ENCODE assay signal across 13 cellular contexts in the genomic region with DNA sequence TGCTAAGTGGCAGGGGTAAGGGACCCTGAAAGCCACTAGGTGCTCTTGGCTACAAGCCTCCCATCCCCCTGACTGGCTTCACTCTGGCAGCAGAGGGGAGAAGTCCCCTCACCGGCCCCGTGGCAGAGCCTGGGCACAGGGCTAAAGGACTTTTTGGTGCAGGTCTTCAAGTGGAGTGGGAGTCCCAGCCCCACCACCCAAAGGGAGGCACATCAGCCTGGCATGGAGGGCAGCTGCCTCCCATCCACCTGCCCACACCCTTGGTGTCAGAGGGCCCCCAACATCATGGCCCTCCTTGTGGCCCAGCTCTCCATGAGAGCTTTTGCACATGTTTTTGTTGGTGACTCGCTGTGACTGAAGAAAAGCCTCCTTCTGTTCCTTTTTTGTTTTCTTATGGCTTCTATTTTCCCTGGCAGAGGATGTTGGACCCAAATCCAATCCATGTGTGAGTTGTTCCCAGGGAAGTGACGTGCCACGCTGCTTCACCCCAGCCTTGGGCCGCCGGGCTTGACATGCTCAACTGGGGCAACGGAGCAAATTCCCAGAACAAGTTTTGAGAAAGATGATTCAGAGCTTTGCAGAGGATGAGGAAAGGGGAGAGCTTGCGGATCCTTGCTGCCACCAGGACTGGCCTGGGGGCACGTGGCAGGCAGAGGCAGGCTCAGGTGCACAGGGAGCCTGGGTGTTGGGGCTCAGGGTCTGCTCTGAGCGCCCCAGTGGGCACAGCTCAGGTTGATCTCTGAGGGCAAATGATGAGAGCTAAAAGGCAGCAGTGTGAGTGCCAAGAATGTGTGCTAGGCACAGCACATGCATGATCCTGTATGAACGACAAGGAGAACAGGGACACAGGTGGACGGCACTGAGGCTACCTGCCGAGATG. TPM values are rescaled to one million over a fixed set of nuclear protein-coding genes. Genes with fewer than 3 reads are reported as not detected.
DNase-seq lines count a peak whose midpoint lies in the region; ATAC-seq and TF ChIP-seq lines count a peak whose summit lies in the region.
"Had no signal": no experiment of that assay in that cellular context is flagged by ENCODE, and none has a peak within 500 bp of the region (broad histone marks: within the 10 kb centered on the region; RNA-seq: fewer than 3 reads in every experiment).

No MANE protein-coding gene starts in this region.

- no peak for TF ChIP-seq EP300 in esophagus muscularis mucosa (IDR thresholded peaks at IDR 0.05)

- ATAC-seq in HG02610 (IDR thresholded peaks at IDR 0.05; ENCODE audit: unreplicated experiment) = no peak

- no peaks in the 10 kb centered on the region for H3K9me3 Mint-ChIP-seq in neural crest cell

- peaks cover 2% of the 10 kb centered on the region for H3K36me3 Mint-ChIP-seq in neural crest cell (ENCODE audit: low read depth)

- WGBS in esophagus muscularis mucosa = 87% methylated on average over 12 of the region's 14 CpGs

- peak overlapping the region; percentile 81 for H3K4me3 Mint-ChIP-seq in neural crest cell

- peaks cover 22% of the 10 kb centered on the region for H3K4me1 Mint-ChIP-seq in neural crest cell

- DNase-seq in AG09309 (ENCODE audit: low read depth) (peak; percentile 92), OCI-LY7 (ENCODE audit: low spot score) (no peak), esophagus muscularis mucosa (ENCODE audit: extremely low spot score) (no peak), neural crest cell (ENCODE audit: low read depth, low spot score) (no peak), KBM-7 (no peak), HAP-1 (ENCODE audit: low spot score in 2 of 2) (no peak)
- DNase-seq in activated CD4-positive, alpha-beta T cell treated with anti-CD3 and anti-CD28 coated beads for 1 hour = no peak
- DNase-seq: COR-L47, NCI-H82 had no signal

- peak overlapping the region; percentile 71 for H3K4me2 ChIP-seq in OCI-LY7 (ENCODE audit: low read length)

- H2AFZ ChIP-seq in OCI-LY7 (ENCODE audit: low read length) = no peak overlapping the region

- TF ChIP-seq CTCF in AG09309 (IDR thresholded peaks at IDR 0.05; ENCODE audit: control insufficient read depth, insufficient read depth, low read depth, low read length, missing control alignments) = no peak
- no peak for TF ChIP-seq CTCF in OCI-LY7 (conservative IDR thresholded peaks at IDR 0.05; ENCODE audit: low read length)
- TF ChIP-seq CTCF in esophagus muscularis mucosa (IDR thresholded peaks at IDR 0.05) = no peak
- no peak for TF ChIP-seq CTCF in neural crest cell (conservative IDR thresholded peaks at IDR 0.05)

- in situ Hi-C loops in KBM-7 (cut with MboI; ENCODE audit: low pct_unique_long_range_greater_than_20kb, low sequenced_read_pairs) = no loop called here
- in situ Hi-C loops in HAP-1 (cut with MboI; ENCODE audit: low sequenced_read_pairs) = no loop called here

- H3K27me3 ChIP-seq in esophagus muscularis mucosa = no peaks in the 10 kb centered on the region
- no peaks in the 10 kb centered on the region for H3K27me3 ChIP-seq in HAP-1 (ENCODE audit: low read depth)

- H3K36me3 ChIP-seq in OCI-LY7 (ENCODE audit: insufficient read depth, low read length) (no peaks in the 10 kb centered on the region), esophagus muscularis mucosa (peaks cover 0 to 9% (median 2%) of the 10 kb centered on the region in 4 donors), HAP-1 (replicated peaks) (no peaks in the 10 kb centered on the region)
- H3K36me3 ChIP-seq: prostate gland had no signal

- CTCF ChIA-PET in OCI-LY7 (lab: Charles Lee; ENCODE audit: unreplicated experiment) = interaction anchor here (1.0 to 1.4 kb wide), 2 partner anchors 21 kb away, joined by 3 to 25 read pairs; a partner anchor contains a TSS

- POLR2A ChIA-PET in OCI-LY7 (lab: Charles Lee) = interaction anchor here (0.6 to 1.8 kb wide), 6 partner anchors 13 to 380 kb away, joined by 3 to 11 read pairs (median 4); a partner anchor contains a TSS

- TF ChIP-seq POLR2A in esophagus muscularis mucosa (IDR thresholded peaks at IDR 0.05; ENCODE audit: low read depth) = no peak

- intact Hi-C loops in OCI-LY7 (cut with micrococcal nuclease; ENCODE audit: unreplicated experiment) = no loop called here
- intact Hi-C loops in esophagus muscularis mucosa (cut with DNase I) = no loop called here

- H3K4me1 ChIP-seq in OCI-LY7 (ENCODE audit: insufficient read depth, low read length, poor library complexity, severe bottlenecking) (peaks cover 88% of the 10 kb centered on the region), esophagus muscularis mucosa (peaks cover 27 to 64% (median 58%) of the 10 kb centered on the region in 4 donors), HAP-1 (no peaks in the 10 kb centered on the region)
- H3K4me1 ChIP-seq: prostate gland had no signal

- H3K27ac ChIP-seq in OCI-LY7 (ENCODE audit: low read depth, low read length, poor library complexity, severe bottlenecking) = peak overlapping the region; percentile 98
- peak overlapping the region; percentile 78 to 94 (median 90) for H3K27ac ChIP-seq in esophagus muscularis mucosa (replicated peaks in 1 of 4)

- H3K79me2 ChIP-seq in OCI-LY7 (ENCODE audit: insufficient read depth, low read depth, low read length) = no peaks in the 10 kb centered on the region

- no peaks in the 10 kb centered on the region for H3K9me3 ChIP-seq in OCI-LY7 (ENCODE audit: low read length)
- H3K9me3 ChIP-seq in esophagus muscularis mucosa = no peaks in the 10 kb centered on the region
- no peaks in the 10 kb centered on the region for H3K9me3 ChIP-seq in HAP-1
- H3K9me3 ChIP-seq: prostate gland had no signal

- no peaks in the 10 kb centered on the region for H3K9me2 ChIP-seq in OCI-LY7 (ENCODE audit: insufficient read depth, low read length)

- H3K27me3 Mint-ChIP-seq in neural crest cell (ENCODE audit: low read depth) = no peaks in the 10 kb centered on the region

- BruUV-seq in OCI-LY7 (replicated peaks; lab: Mats Ljungman, UMichigan) = no TSS peak

- H3K27ac Mint-ChIP-seq in neural crest cell (ENCODE audit: unreplicated experiment) = no peak overlapping the region

- H3K4me3 ChIP-seq in AG09309 (ENCODE audit: control insufficient read depth, low read depth, low read length) (no peak overlapping the region), OCI-LY7 (ENCODE audit: low read depth, low read length, poor library complexity, severe bottlenecking) (peak overlapping the region; percentile 53), esophagus muscularis mucosa (no peak overlapping the region), HAP-1 (no peak overlapping the region)
- H3K4me3 ChIP-seq: prostate gland had no signal

- no peaks in the 10 kb centered on the region for H4K20me1 ChIP-seq in OCI-LY7 (ENCODE audit: insufficient read depth, low read length)

RNA-seq across cellular contexts. Expression of a gene that starts 1.9 kb away (rescaled TPM):
- total RNA-seq in OCI-LY7 (2014; rRNA removed; shearing (Covaris generic)) = 62.9 and 64.2 TPM in 2 replicates
- total RNA-seq in OCI-LY7 (2022) (35.0 and 42.2 TPM in 2 replicates), esophagus muscularis mucosa (100 to 1,000 TPM in 3 of 4 donors, 10 to 100 TPM in 1; 71.0 to 234 (median 156) TPM), neural crest cell (70.5 and 72.6 TPM in 2 replicates)

RNA-seq across cellular contexts. Expression of a gene that starts 19.9 kb away (rescaled TPM):
- 83.8 and 90.0 TPM in 2 replicates for total RNA-seq in OCI-LY7 (2014; rRNA removed; shearing (Covaris generic))
- total RNA-seq in OCI-LY7 (2022) = 87.9 and 99.3 TPM in 2 replicates
- 10 to 100 TPM; 12.4 to 32.3 (median 26.5) TPM for total RNA-seq in esophagus muscularis mucosa
- total RNA-seq in neural crest cell = 21.5 and 26.0 TPM in 2 replicates

RNA-seq across cellular contexts. Expression of a gene that starts 21.1 kb away (rescaled TPM):
- 205 and 230 TPM in 2 replicates for total RNA-seq in OCI-LY7 (2014; rRNA removed; shearing (Covaris generic))
- total RNA-seq in OCI-LY7 (2022) (261 and 271 TPM in 2 replicates), esophagus muscularis mucosa (10 to 100 TPM; 33.6 to 71.2 (median 55.9) TPM), neural crest cell (159 and 167 TPM in 2 replicates)

RNA-seq across cellular contexts. Expression of a gene that starts 36.8 kb away (rescaled TPM):
- total RNA-seq in OCI-LY7 (2014; rRNA removed; shearing (Covaris generic)) = 0.69 TPM in 1 of 2 replicates, not detected in the other
- total RNA-seq in OCI-LY7 (2022) (0.80 and 1.1 TPM in 2 replicates), esophagus muscularis mucosa (1 to 10 TPM in 1 of 4 donors, under 1 TPM in 2, not detected in 1; 0.52 to 1.8 (median 0.66) TPM), neural crest cell (1.8 and 2.4 TPM in 2 replicates)
- total RNA-seq: epithelial cell of proximal tubule had no signal

RNA-seq across cellular contexts. Expression of a gene that starts 38.9 kb away (rescaled TPM):
- not detected in 2 replicates for total RNA-seq in OCI-LY7 (2014; rRNA removed; shearing (Covaris generic))
- total RNA-seq in OCI-LY7 (2022) = not detected in 2 replicates
- not detected for total RNA-seq in esophagus muscularis mucosa
- total RNA-seq in neural crest cell = not detected in 2 replicates
- total RNA-seq: epithelial cell of proximal tubule, prostate gland, subcutaneous adipose tissue had no signal
